Comparison of ENCODE assay signal across 2 cellular contexts in the genomic region with DNA sequence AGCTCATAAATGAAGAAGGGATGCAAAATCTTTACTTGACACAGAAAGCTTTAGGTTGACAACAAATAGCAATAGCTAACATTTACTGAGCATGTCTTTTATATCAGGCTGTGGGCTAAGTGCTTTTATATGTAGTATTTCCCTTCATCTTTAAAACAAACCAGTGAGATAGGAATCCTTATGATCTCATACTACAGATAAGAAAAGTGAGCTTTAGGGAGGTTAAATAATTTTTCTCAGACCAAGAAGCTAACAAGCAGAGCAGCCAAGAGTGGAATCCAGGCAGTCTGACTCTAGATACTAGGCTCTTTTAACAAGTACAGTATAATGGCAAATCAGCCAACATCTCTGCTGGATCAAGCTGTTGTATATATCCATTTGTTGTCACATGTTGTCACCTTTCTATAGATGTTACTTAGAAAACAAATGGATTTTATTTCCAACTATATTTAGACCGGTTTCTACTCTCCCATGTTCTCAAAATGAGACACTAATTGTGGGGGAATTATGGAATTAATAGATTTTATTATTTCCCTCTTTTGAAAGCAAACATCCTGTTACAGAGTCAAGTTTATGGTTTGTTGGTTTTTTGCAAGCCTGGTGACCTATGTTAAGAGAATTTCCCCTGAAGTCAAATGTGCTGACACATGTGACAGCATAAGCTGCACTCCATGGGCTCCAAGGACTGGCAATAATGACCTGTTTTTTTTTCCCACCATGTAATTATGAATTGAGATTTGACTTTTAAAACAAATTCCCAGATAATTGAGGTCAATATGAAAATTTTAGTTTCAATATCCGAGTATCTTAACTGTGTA.
A peak's percentile ranks its signal among the peaks of the same experiment; 100 is the strongest.
TF ChIP-seq lines count a peak whose summit lies in the region.

No MANE protein-coding gene starts in this region.

TF ChIP-seq in IMR-90, 13 proteins besides CTCF, POLR2A, EP300 and RAD21:
- TF ChIP-seq MXI1 (IDR thresholded peaks at IDR 0.05; ENCODE audit: borderline replicate concordance, low read depth, low read length) (no peak), FOS (IDR thresholded peaks at IDR 0.05; ENCODE audit: low read depth, low read length) (no peak), RCOR1 (IDR thresholded peaks at IDR 0.05; ENCODE audit: insufficient replicate concordance, low read length) (no peak), RFX5 (IDR thresholded peaks at IDR 0.05; ENCODE audit: low read depth, low read length) (no peak), BHLHE40 (IDR thresholded peaks at IDR 0.05; ENCODE audit: low read depth, low read length) (no peak), MAZ (IDR thresholded peaks at IDR 0.05; ENCODE audit: borderline replicate concordance, low read depth, low read length) (no peak), SMC3 (IDR thresholded peaks at IDR 0.05; ENCODE audit: low read depth, low read length) (no peak), CHD1 (IDR thresholded peaks at IDR 0.05; ENCODE audit: low read depth, low read length) (no peak), MAFK (IDR thresholded peaks at IDR 0.05; ENCODE audit: low read depth, low read length) (no peak), CEBPB (IDR thresholded peaks at IDR 0.05; ENCODE audit: low read depth, low read length) (no peak), NFE2L2 (IDR thresholded peaks at IDR 0.05; ENCODE audit: low read depth, low read length) (no peak)
- TF ChIP-seq, protein P1, sequence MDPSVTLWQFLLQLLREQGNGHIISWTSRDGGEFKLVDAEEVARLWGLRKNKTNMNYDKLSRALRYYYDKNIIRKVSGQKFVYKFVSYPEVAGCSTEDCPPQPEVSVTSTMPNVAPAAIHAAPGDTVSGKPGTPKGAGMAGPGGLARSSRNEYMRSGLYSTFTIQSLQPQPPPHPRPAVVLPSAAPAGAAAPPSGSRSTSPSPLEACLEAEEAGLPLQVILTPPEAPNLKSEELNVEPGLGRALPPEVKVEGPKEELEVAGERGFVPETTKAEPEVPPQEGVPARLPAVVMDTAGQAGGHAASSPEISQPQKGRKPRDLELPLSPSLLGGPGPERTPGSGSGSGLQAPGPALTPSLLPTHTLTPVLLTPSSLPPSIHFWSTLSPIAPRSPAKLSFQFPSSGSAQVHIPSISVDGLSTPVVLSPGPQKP (IDR thresholded peaks at IDR 0.05; ENCODE audit: borderline replicate concordance, low read depth, low read length) = no peak
- TF ChIP-seq, protein P2, sequence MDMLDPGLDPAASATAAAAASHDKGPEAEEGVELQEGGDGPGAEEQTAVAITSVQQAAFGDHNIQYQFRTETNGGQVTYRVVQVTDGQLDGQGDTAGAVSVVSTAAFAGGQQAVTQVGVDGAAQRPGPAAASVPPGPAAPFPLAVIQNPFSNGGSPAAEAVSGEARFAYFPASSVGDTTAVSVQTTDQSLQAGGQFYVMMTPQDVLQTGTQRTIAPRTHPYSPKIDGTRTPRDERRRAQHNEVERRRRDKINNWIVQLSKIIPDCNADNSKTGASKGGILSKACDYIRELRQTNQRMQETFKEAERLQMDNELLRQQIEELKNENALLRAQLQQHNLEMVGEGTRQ (IDR thresholded peaks at IDR 0.05; ENCODE audit: low read depth, low read length) = no peak

TF ChIP-seq in GM12878, 131 proteins besides CTCF, POLR2A, EP300 and RAD21:
- TF ChIP-seq RAD51 (IDR thresholded peaks at IDR 0.05) (peak; percentile 43; the same call in 1 of the 2 replicates), SMAD5 (IDR thresholded peaks at IDR 0.05; ENCODE audit: low read depth) (no peak), YY1 (IDR thresholded peaks at IDR 0.05; ENCODE audit: low read depth, low read length) (no peak), RUNX3 (IDR thresholded peaks at IDR 0.05; ENCODE audit: low read length) (no peak), POLR2AphosphoS2 (IDR thresholded peaks at IDR 0.05; ENCODE audit: low read depth, low read length) (no peak)
- TF ChIP-seq, protein P3, sequence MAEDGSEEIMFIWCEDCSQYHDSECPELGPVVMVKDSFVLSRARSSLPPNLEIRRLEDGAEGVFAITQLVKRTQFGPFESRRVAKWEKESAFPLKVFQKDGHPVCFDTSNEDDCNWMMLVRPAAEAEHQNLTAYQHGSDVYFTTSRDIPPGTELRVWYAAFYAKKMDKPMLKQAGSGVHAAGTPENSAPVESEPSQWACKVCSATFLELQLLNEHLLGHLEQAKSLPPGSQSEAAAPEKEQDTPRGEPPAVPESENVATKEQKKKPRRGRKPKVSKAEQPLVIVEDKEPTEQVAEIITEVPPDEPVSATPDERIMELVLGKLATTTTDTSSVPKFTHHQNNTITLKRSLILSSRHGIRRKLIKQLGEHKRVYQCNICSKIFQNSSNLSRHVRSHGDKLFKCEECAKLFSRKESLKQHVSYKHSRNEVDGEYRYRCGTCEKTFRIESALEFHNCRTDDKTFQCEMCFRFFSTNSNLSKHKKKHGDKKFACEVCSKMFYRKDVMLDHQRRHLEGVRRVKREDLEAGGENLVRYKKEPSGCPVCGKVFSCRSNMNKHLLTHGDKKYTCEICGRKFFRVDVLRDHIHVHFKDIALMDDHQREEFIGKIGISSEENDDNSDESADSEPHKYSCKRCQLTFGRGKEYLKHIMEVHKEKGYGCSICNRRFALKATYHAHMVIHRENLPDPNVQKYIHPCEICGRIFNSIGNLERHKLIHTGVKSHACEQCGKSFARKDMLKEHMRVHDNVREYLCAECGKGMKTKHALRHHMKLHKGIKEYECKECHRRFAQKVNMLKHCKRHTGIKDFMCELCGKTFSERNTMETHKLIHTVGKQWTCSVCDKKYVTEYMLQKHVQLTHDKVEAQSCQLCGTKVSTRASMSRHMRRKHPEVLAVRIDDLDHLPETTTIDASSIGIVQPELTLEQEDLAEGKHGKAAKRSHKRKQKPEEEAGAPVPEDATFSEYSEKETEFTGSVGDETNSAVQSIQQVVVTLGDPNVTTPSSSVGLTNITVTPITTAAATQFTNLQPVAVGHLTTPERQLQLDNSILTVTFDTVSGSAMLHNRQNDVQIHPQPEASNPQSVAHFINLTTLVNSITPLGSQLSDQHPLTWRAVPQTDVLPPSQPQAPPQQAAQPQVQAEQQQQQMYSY (CRISPR knock-in tag; IDR thresholded peaks at IDR 0.05) = no peak
- TF ChIP-seq, protein P4, sequence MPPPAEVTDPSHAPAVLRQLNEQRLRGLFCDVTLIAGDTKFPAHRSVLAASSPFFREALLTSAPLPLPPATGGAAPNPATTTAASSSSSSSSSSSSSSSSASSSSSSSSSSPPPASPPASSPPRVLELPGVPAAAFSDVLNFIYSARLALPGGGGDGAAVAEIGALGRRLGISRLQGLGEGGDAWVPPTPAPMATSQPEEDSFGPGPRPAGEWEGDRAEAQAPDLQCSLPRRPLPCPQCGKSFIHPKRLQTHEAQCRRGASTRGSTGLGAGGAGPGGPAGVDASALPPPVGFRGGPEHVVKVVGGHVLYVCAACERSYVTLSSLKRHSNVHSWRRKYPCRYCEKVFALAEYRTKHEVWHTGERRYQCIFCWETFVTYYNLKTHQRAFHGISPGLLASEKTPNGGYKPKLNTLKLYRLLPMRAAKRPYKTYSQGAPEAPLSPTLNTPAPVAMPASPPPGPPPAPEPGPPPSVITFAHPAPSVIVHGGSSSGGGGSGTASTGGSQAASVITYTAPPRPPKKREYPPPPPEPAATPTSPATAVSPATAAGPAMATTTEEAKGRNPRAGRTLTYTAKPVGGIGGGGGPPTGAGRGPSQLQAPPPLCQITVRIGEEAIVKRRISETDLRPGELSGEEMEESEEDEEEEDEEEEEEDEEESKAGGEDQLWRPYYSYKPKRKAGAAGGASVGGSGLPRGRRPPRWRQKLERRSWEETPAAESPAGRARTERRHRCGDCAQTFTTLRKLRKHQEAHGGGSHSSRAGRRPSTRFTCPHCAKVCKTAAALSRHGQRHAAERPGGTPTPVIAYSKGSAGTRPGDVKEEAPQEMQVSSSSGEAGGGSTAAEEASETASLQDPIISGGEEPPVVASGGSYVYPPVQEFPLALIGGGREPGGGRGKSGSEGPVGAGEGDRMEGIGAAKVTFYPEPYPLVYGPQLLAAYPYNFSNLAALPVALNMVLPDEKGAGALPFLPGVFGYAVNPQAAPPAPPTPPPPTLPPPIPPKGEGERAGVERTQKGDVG (CRISPR knock-in tag; IDR thresholded peaks at IDR 0.05) = no peak
